Comparison of ENCODE assay signal across 1 cellular context in the genomic region with DNA sequence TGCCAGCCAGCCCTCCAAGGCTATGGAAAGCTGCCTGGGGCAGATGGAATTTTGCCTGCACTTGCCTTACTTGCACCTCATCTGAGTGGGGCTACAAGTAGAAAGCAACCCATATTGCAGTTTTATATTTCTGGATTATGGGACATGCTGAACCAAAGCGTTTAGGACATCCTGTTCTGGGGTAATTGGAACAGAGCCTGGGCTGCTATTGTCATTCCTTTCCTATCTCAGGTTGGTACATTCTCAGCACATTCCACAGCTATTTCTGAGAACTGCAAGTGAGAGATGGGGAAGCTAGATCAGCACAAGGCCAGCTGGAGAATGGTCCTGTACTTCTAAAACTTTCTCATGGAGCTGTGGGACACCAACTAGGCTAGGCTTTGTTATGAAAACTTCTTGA.
A peak's percentile ranks its signal among the peaks of the same experiment; 100 is the strongest.
TF ChIP-seq lines count a peak whose summit lies in the region.

No MANE protein-coding gene starts in this region.

TF ChIP-seq in GM23338, 12 proteins besides CTCF, POLR2A, EP300 and RAD21 (continued from another document):
- TF ChIP-seq, protein P1, sequence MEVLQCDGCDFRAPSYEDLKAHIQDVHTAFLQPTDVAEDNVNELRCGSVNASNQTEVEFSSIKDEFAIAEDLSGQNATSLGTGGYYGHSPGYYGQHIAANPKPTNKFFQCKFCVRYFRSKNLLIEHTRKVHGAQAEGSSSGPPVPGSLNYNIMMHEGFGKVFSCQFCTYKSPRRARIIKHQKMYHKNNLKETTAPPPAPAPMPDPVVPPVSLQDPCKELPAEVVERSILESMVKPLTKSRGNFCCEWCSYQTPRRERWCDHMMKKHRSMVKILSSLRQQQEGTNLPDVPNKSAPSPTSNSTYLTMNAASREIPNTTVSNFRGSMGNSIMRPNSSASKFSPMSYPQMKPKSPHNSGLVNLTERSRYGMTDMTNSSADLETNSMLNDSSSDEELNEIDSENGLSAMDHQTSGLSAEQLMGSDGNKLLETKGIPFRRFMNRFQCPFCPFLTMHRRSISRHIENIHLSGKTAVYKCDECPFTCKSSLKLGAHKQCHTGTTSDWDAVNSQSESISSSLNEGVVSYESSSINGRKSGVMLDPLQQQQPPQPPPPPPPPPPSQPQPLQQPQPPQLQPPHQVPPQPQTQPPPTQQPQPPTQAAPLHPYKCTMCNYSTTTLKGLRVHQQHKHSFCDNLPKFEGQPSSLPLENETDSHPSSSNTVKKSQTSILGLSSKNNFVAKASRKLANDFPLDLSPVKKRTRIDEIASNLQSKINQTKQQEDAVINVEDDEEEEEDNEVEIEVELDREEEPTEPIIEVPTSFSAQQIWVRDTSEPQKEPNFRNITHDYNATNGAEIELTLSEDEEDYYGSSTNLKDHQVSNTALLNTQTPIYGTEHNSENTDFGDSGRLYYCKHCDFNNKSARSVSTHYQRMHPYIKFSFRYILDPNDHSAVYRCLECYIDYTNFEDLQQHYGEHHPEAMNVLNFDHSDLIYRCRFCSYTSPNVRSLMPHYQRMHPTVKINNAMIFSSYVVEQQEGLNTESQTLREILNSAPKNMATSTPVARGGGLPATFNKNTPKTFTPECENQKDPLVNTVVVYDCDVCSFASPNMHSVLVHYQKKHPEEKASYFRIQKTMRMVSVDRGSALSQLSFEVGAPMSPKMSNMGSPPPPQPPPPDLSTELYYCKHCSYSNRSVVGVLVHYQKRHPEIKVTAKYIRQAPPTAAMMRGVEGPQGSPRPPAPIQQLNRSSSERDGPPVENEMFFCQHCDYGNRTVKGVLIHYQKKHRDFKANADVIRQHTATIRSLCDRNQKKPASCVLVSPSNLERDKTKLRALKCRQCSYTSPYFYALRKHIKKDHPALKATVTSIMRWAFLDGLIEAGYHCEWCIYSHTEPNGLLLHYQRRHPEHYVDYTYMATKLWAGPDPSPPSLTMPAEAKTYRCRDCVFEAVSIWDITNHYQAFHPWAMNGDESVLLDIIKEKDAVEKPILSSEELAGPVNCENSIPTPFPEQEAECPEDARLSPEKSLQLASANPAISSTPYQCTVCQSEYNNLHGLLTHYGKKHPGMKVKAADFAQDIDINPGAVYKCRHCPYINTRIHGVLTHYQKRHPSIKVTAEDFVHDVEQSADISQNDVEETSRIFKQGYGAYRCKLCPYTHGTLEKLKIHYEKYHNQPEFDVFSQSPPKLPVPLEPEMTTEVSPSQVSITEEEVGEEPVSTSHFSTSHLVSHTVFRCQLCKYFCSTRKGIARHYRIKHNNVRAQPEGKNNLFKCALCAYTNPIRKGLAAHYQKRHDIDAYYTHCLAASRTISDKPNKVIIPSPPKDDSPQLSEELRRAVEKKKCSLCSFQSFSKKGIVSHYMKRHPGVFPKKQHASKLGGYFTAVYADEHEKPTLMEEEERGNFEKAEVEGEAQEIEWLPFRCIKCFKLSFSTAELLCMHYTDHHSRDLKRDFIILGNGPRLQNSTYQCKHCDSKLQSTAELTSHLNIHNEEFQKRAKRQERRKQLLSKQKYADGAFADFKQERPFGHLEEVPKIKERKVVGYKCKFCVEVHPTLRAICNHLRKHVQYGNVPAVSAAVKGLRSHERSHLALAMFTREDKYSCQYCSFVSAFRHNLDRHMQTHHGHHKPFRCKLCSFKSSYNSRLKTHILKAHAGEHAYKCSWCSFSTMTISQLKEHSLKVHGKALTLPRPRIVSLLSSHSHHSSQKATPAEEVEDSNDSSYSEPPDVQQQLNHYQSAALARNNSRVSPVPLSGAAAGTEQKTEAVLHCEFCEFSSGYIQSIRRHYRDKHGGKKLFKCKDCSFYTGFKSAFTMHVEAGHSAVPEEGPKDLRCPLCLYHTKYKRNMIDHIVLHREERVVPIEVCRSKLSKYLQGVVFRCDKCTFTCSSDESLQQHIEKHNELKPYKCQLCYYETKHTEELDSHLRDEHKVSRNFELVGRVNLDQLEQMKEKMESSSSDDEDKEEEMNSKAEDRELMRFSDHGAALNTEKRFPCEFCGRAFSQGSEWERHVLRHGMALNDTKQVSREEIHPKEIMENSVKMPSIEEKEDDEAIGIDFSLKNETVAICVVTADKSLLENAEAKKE (CRISPR knock-in tag; IDR thresholded peaks at IDR 0.05), result peak; percentile 71; the same call in 1 of the 2 replicates
